9 cellular contexts compared by ENCODE assay signal in genomic region chr19:49761625-49762311, GRCh38. TPM values are rescaled to one million over a fixed set of nuclear protein-coding genes. Genes with fewer than 3 reads are reported as not detected.
DNase-seq lines count a peak whose midpoint lies in the region; ATAC-seq, FAIRE-seq and TF ChIP-seq lines count a peak whose summit lies in the region.
"Had no signal": no experiment of that assay in that cellular context is flagged by ENCODE, and none has a peak within 500 bp of the region (broad histone marks: within the 10 kb centered on the region; RNA-seq: fewer than 3 reads in every experiment).

No MANE protein-coding gene starts in this region.

- TF ChIP-seq EP300 in Ishikawa (IDR thresholded peaks at IDR 0.05; ENCODE audit: borderline replicate concordance), result no peak

- TF ChIP-seq CTCF in right lobe of liver (IDR thresholded peaks at IDR 0.05) (peak in 2 of 4 donors; percentile 10 to 13), D721Med (IDR thresholded peaks at IDR 0.05; ENCODE audit: insufficient read depth, missing control alignments) (no peak)

- intact Hi-C loops in right lobe of liver (cut with DNase I), result no loop called here

- H3K27ac ChIP-seq in right lobe of liver, result peak overlapping the region in 2 of 3 donors; percentile 24 to 40

- TF ChIP-seq POLR2A in right lobe of liver (IDR thresholded peaks at IDR 0.05), result no peak
- TF ChIP-seq POLR2A in GM18505 (IDR thresholded peaks at IDR 0.05; ENCODE audit: borderline replicate concordance, extremely low read depth, insufficient read depth, insufficient read length), result no peak

- 78% methylated on average over 5 of the region's 16 CpGs for WGBS in right lobe of liver (ENCODE audit: insufficient coverage, low coverage, low lambda C conversion rate, missing lambda C conversion rate)

- H3K4me3 ChIP-seq in right lobe of liver, result no peak overlapping the region

- no peaks in the 10 kb centered on the region for H3K9me3 ChIP-seq in right lobe of liver

- H3K27me3 ChIP-seq in right lobe of liver, result no peaks in the 10 kb centered on the region

- ATAC-seq in right lobe of liver, result no peak
- no peak for ATAC-seq in GM18505 (IDR thresholded peaks at IDR 0.05; ENCODE audit: unreplicated experiment)

- no peaks in the 10 kb centered on the region for H3K36me3 ChIP-seq in right lobe of liver

- peaks cover 0 to 7% (median 1%) of the 10 kb centered on the region in 4 donors for H3K4me1 ChIP-seq in right lobe of liver

- no peak for FAIRE-seq in D721Med (lab: Jason Lieb, UNC)

- DNase-seq in AG08395 (ENCODE audit: low spot score) (peak; percentile 48), amniotic epithelial cell (ENCODE audit: low read depth) (peak; percentile 58), right lobe of liver (no peak), CD1c-positive myeloid dendritic cell (ENCODE audit: extremely low spot score) (no peak), NCI-H2227 treated with DMSO at 0.1 percent for 48 hours (lab: John Stamatoyannopoulos, UW) (no peak), D721Med (ENCODE audit: insufficient read length, low spot score) (no peak)

- peak; percentile 22 for TF ChIP-seq RAD21 in Ishikawa (IDR thresholded peaks at IDR 0.05; ENCODE audit: low read depth)

TF ChIP-seq in Ishikawa, 13 proteins besides CTCF, POLR2A, EP300 and RAD21:
- no peak for TF ChIP-seq CREB1 (IDR thresholded peaks at IDR 0.05; ENCODE audit: low read depth)
- TF ChIP-seq TCF12 (IDR thresholded peaks at IDR 0.05; ENCODE audit: low read depth), result no peak
- TF ChIP-seq MAX (IDR thresholded peaks at IDR 0.05), result no peak
- no peak for TF ChIP-seq REST (IDR thresholded peaks at IDR 0.05; ENCODE audit: low read depth)
- no peak for TF ChIP-seq TEAD4 (IDR thresholded peaks at IDR 0.05)
- TF ChIP-seq EGR1 (IDR thresholded peaks at IDR 0.05), result no peak
- TF ChIP-seq USF1 (IDR thresholded peaks at IDR 0.05), result no peak
- TF ChIP-seq TAF1 (IDR thresholded peaks at IDR 0.05; ENCODE audit: low read depth), result no peak
- no peak for TF ChIP-seq NFIC (IDR thresholded peaks at IDR 0.05)

RNA-seq across cellular contexts. Expression of gene TSKS, which starts 1.3 kb away (rescaled TPM):
- not detected for total RNA-seq in right lobe of liver
- total RNA-seq: renal cortical epithelial cell had no signal

RNA-seq across cellular contexts. Expression of gene AP2A1, which starts 5.0 kb away (rescaled TPM):
- 100 to 1,000 TPM in 1 of 6 experiments, 10 to 100 TPM in 5; 38.7 to 103 (median 49.8) TPM for total RNA-seq in right lobe of liver

RNA-seq across cellular contexts. Expression of gene FUZ, which starts 51.3 kb away (rescaled TPM):
- 10 to 100 TPM in 1 of 6 experiments, 1 to 10 TPM in 5; 3.7 to 10.7 (median 6.3) TPM for total RNA-seq in right lobe of liver

RNA-seq across cellular contexts. Expression of gene MED25, which starts 56.3 kb away (rescaled TPM):
- total RNA-seq in right lobe of liver, result 10 to 100 TPM in 5 of 6 experiments, 1 to 10 TPM in 1; 9.9 to 16.3 (median 11.8) TPM

Comparison
In these comparisons a context has a peak if more than half of its experiments do, and no peak if none do; other contexts are left out.
1. DNase-seq: peak in AG08395 (single experiment) and amniotic epithelial cell (single experiment); none in right lobe of liver (0 of 3), CD1c-positive myeloid dendritic cell (single experiment), NCI-H2227 treated with DMSO at 0.1 percent for 48 hours (single experiment) and D721Med (single experiment).